In the genomic region with DNA sequence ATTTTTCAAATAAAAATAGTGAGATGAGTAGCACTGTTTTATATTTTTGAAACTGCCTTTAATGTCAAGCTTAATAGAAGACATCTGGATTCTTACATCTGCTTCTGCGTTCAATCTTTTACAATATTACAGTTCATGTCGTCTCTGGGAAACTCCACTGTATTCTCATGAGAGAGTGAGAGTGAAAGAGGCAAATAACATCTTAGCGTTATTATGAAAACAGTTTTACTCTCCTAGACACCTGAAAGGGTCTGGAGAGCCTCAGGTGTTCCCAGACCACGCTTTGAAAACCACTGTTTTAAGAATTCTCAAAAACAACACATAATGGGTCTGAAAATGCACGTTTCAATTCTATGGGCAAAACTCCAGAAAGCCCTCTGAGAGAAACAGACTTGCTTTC, we compare ENCODE assay signal across 1 cellular context.
TF ChIP-seq lines count a peak whose summit lies in the region.

No MANE protein-coding gene starts in this region.

TF ChIP-seq in A549, 52 proteins besides CTCF, POLR2A, EP300 and RAD21 (continued from another document):
- no peak for TF ChIP-seq MYC (IDR thresholded peaks at IDR 0.05; ENCODE audit: borderline replicate concordance, low read length)
- no peak for TF ChIP-seq RARB (CRISPR knock-in tag; IDR thresholded peaks at IDR 0.05)
